ENCODE assay signal across 12 cellular contexts in the genomic region with DNA sequence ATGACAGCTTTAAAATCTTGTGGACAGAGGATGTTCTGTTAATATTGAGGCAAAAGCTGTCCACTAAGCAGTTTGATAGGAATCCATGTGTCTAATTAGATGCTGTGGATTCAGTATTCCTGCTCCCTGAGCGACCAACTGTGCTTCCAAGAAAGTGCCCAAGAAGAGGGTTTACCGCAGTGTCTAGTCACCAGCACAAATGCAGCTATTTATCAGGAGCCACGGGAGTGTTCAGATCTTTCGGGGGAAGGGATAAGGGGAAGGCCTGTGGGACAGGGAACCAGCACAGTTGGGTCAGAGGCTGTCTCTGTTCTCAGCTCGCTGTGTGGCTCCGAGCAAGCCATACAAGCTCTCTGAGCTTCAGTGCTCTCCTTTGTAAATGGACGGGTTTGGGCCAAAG.
A peak's percentile ranks its signal among the peaks of the same experiment; 100 is the strongest.
DNase-seq lines count a peak whose midpoint lies in the region; ATAC-seq and TF ChIP-seq lines count a peak whose summit lies in the region.
"Had no signal": no experiment of that assay in that cellular context is flagged by ENCODE, and none has a peak within 500 bp of the region (broad histone marks: within the 10 kb centered on the region; RNA-seq: fewer than 3 reads in every experiment).

No MANE protein-coding gene starts in this region.

- H3K79me2 ChIP-seq in PC-9 (ENCODE audit: low read depth) = peaks cover 4% of the 10 kb centered on the region; the same call in 1 of the 2 replicates

- 73 to 82% methylated on average over 7 of the region's 7 CpGs for WGBS in esophagus, 2 donors

- no peak overlapping the region for H2AFZ ChIP-seq in PC-9

- TF ChIP-seq CTCF in PC-9 (conservative IDR thresholded peaks at IDR 0.05) = no peak

- H3K9me2 ChIP-seq in PC-9 (ENCODE audit: insufficient read depth) = no peaks in the 10 kb centered on the region

- POLR2A ChIA-PET in PC-9 (lab: Charles Lee; ENCODE audit: unreplicated experiment) = no interaction called here

- H3K36me3 ChIP-seq in PC-9 (ENCODE audit: low read depth) (peaks cover 16% of the 10 kb centered on the region), esophagus (ENCODE audit: control insufficient read depth in 2 of 2, insufficient read depth in 2 of 2, low read length in 1 of 2) (peaks cover 0 to 4% of the 10 kb centered on the region in 2 donors), skeletal muscle tissue (ENCODE audit: control insufficient read depth in 3 of 3, insufficient read depth in 3 of 3, low read length in 3 of 3) (peaks cover 0 to 8% (median 2%) of the 10 kb centered on the region in 3 donors), H7 (replicated peaks; ENCODE audit: control insufficient read depth, insufficient read depth, low read length) (peaks cover 2% of the 10 kb centered on the region)

- DNase-seq in PC-9 (no peak), mesenteric fat pad (ENCODE audit: low spot score) (peak; percentile 59), NCI-H82 (lab: John Stamatoyannopoulos, UW) (no peak), H7 (no peak)
- DNase-seq: activated CD4-positive, alpha-beta T cell treated with anti-CD3 and anti-CD28 coated beads, Interleukin-2, amount 50 U/mL, for 1 hour; activated naive CD4-positive, alpha-beta T cell treated with Interleukin-2 at 50 U/mL for 16 hours; effector memory CD4-positive, alpha-beta T cell had no signal

- peak overlapping the region; percentile 60 for H3K27ac ChIP-seq in PC-9
- H3K27ac ChIP-seq in esophagus (ENCODE audit: low read depth in 2 of 2, low read length in 1 of 2) = peak overlapping the region; percentile 44 to 73
- H3K27ac ChIP-seq in skeletal muscle tissue (ENCODE audit: low read depth, low read length) = peak overlapping the region; percentile 79
- H3K27ac ChIP-seq: BLaER1 treated with 17β-estradiol and CSF1 and Interleukin-3, amounts not matched to agents 10 nM and 100 nM had no signal

- H3K4me1 ChIP-seq in PC-9 (replicated peaks; ENCODE audit: insufficient read depth) (peaks cover 25% of the 10 kb centered on the region), esophagus (ENCODE audit: control insufficient read depth in 2 of 2, insufficient read depth in 2 of 2, low read length in 1 of 2) (peaks cover 0 to 10% of the 10 kb centered on the region in 2 donors), skeletal muscle tissue (ENCODE audit: control insufficient read depth in 3 of 3, insufficient read depth in 3 of 3, low read length in 3 of 3) (peaks cover 33 to 40% (median 35%) of the 10 kb centered on the region in 3 donors)

- ATAC-seq in HG02642 (IDR thresholded peaks at IDR 0.05; ENCODE audit: poor library complexity, unreplicated experiment) = no peak
- ATAC-seq in HG03139 (IDR thresholded peaks at IDR 0.05; ENCODE audit: unreplicated experiment) = no peak

- H3K27me3 ChIP-seq in PC-9 (ENCODE audit: insufficient read depth, low read depth) (no peaks in the 10 kb centered on the region), esophagus (ENCODE audit: control insufficient read depth in 1 of 2, insufficient read depth in 2 of 2, low read length in 2 of 2) (no peaks in the 10 kb centered on the region), skeletal muscle tissue (ENCODE audit: control insufficient read depth in 3 of 3, insufficient read depth in 3 of 3, low read length in 3 of 3) (no peaks in the 10 kb centered on the region), H7 (ENCODE audit: control insufficient read depth, insufficient read depth, low read length) (no peaks in the 10 kb centered on the region)
- H3K27me3 ChIP-seq: BLaER1 treated with 17β-estradiol and CSF1 and Interleukin-3, amounts not matched to agents 10 nM and 100 nM had no signal

- CTCF ChIA-PET in PC-9 (lab: Charles Lee) = no interaction called here

- H3K4me3 ChIP-seq in PC-9 (no peak overlapping the region), esophagus (ENCODE audit: low read depth in 1 of 2, low read length in 2 of 2) (no peak overlapping the region), skeletal muscle tissue (ENCODE audit: low read length in 3 of 3) (no peak overlapping the region), H7 (ENCODE audit: insufficient read depth, low read depth, low read length) (no peak overlapping the region)
- H3K4me3 ChIP-seq: BLaER1 treated with 17β-estradiol and CSF1 and Interleukin-3, amounts not matched to agents 10 nM and 100 nM had no signal

- intact Hi-C loops in PC-9 (cut with micrococcal nuclease; ENCODE audit: unreplicated experiment) = no loop called here

- H3K9ac ChIP-seq in skeletal muscle tissue (ENCODE audit: low read depth in 1 of 3, low read length in 3 of 3) = peak overlapping the region; percentile 25 to 71 (median 51)
- H3K9ac ChIP-seq: BLaER1 treated with 17β-estradiol and CSF1 and Interleukin-3, amounts not matched to agents 10 nM and 100 nM had no signal

- H3K9me3 ChIP-seq in PC-9 (ENCODE audit: insufficient read depth, low read depth) = no peaks in the 10 kb centered on the region; the same call in 1 of the 2 replicates
- peaks cover 0 to 4% of the 10 kb centered on the region in 2 donors for H3K9me3 ChIP-seq in esophagus (ENCODE audit: control insufficient read depth in 2 of 2, insufficient read depth in 1 of 2, low read depth in 1 of 2, low read length in 1 of 2)
- H3K9me3 ChIP-seq in skeletal muscle tissue (ENCODE audit: control insufficient read depth in 3 of 3, low read length in 3 of 3) = no peaks in the 10 kb centered on the region
- H3K9me3 ChIP-seq: BLaER1 treated with 17β-estradiol and CSF1 and Interleukin-3, amounts not matched to agents 10 nM and 100 nM had no signal

- BruUV-seq in PC-9 (replicated peaks; lab: Mats Ljungman, UMichigan) = no TSS peak

- H3K4me2 ChIP-seq in PC-9 = no peak overlapping the region

- H4K20me1 ChIP-seq in PC-9 (ENCODE audit: insufficient read depth) = peaks cover 4% of the 10 kb centered on the region

- H3F3A ChIP-seq in PC-9 (ENCODE audit: insufficient read depth, low read depth) = peaks cover 61% of the 10 kb centered on the region
